Comparison of ENCODE assay signal across 12 cellular contexts in the genomic region with DNA sequence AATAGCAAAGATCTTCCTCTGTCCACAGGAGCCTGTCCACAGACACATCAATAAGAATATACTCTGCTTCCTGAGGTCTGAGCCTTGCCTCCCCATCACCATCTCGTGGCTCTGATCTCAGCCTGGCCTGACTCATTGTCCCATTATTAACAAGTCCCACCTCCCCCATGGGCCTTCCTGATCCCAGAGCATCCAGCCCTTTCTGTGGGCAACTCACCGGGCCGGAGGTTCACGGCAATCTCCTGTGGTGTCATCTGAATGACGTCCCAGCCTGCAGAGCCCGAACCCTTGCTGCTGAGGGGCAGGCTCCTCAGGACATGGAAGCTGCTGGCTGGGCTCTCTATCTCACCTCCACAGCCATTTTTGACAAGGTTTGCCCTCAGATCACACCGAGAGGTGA. TPM values are rescaled to one million over a fixed set of nuclear protein-coding genes. Genes with fewer than 3 reads are reported as not detected.
DNase-seq lines count a peak whose midpoint lies in the region; ATAC-seq and TF ChIP-seq lines count a peak whose summit lies in the region.
"Had no signal": no experiment of that assay in that cellular context is flagged by ENCODE, and none has a peak within 500 bp of the region (broad histone marks: within the 10 kb centered on the region; RNA-seq: fewer than 3 reads in every experiment).

No MANE protein-coding gene starts in this region.

- intact Hi-C loops in thyroid gland (cut with DNase I): no loop called here

- DNase-seq in HK-2 (ENCODE audit: unreplicated experiment) (peak; percentile 92), chondrocyte (ENCODE audit: low spot score) (no peak), kidney tubule cell (ENCODE audit: low spot score) (peak; percentile 92), thyroid gland (no peak), NCI-H1436 (lab: John Stamatoyannopoulos, UW) (no peak), ecto neural progenitor cell (ENCODE audit: low spot score) (no peak)
- DNase-seq: effector memory CD4-positive, alpha-beta T cell; GDM1; Kasumi-1; naive B cell had no signal

- no peaks in the 10 kb centered on the region for H3K27me3 Mint-ChIP-seq in chondrocyte (ENCODE audit: low read depth)

- H3K36me3 ChIP-seq in thyroid gland: no peaks in the 10 kb centered on the region

- H3K27ac ChIP-seq in thyroid gland: peak overlapping the region in 2 of 3 donors; percentile 67

- H3K9me3 Mint-ChIP-seq in chondrocyte (ENCODE audit: low read depth): peaks cover 7% of the 10 kb centered on the region
- H3K9me3 Mint-ChIP-seq: activated T-helper 1 cell treated with anti-CD3 and anti-CD28 coated beads, Interleukin-12 subunit alpha, Interleukin-12 subunit beta, Interleukin-2, Interleukin-4 antibody, amounts not matched to agents 30 ng/mL and 10 ng/mL and 1 ng/mL, durations not matched to agents 14 hours and 24 hours and 36 hours had no signal

- no peak for ATAC-seq in GM21447 (IDR thresholded peaks at IDR 0.05; ENCODE audit: unreplicated experiment)

- TF ChIP-seq POLR2A in thyroid gland (IDR thresholded peaks at IDR 0.05): no peak

- no peaks in the 10 kb centered on the region for H3K27me3 ChIP-seq in thyroid gland

- peaks cover 7 to 27% of the 10 kb centered on the region in 2 donors for H3K4me1 ChIP-seq in thyroid gland

- peaks cover 24% of the 10 kb centered on the region for H3K36me3 Mint-ChIP-seq in chondrocyte (ENCODE audit: low read depth)
- H3K36me3 Mint-ChIP-seq: naive B cell had no signal

- H3K4me3 ChIP-seq in thyroid gland (replicated peaks in 1 of 3): no peak overlapping the region

- TF ChIP-seq CTCF in chondrocyte (IDR thresholded peaks at IDR 0.05) (no peak), thyroid gland (IDR thresholded peaks at IDR 0.05) (no peak)

- H3K9me3 ChIP-seq in thyroid gland: no peaks in the 10 kb centered on the region

- peaks cover 77% of the 10 kb centered on the region for H3K4me1 Mint-ChIP-seq in chondrocyte (ENCODE audit: low read depth)
- H3K4me1 Mint-ChIP-seq: naive B cell had no signal

- H3K4me3 Mint-ChIP-seq in chondrocyte (ENCODE audit: unreplicated experiment): peak overlapping the region; percentile 0
- H3K4me3 Mint-ChIP-seq: activated T-helper 1 cell treated with anti-CD3 and anti-CD28 coated beads, Interleukin-12 subunit alpha, Interleukin-12 subunit beta, Interleukin-2, Interleukin-4 antibody, amounts not matched to agents 30 ng/mL and 10 ng/mL and 1 ng/mL, durations not matched to agents 14 hours and 24 hours and 36 hours; naive B cell had no signal

- H3K27ac Mint-ChIP-seq in chondrocyte (ENCODE audit: unreplicated experiment): peak overlapping the region; percentile 92
- H3K27ac Mint-ChIP-seq: activated T-helper 1 cell treated with anti-CD3 and anti-CD28 coated beads, Interleukin-12 subunit alpha, Interleukin-12 subunit beta, Interleukin-2, Interleukin-4 antibody, amounts not matched to agents 30 ng/mL and 10 ng/mL and 1 ng/mL, durations not matched to agents 14 hours and 24 hours and 36 hours; naive B cell had no signal

- WGBS in thyroid gland, 2 donors: 73 to 78% methylated on average over 7 of the region's 7 CpGs

RNA-seq across cellular contexts. Expression of a gene that starts 28.1 kb away (rescaled TPM):
- total RNA-seq in chondrocyte (498 to 625 TPM (median 501 TPM) in 3 replicates), thyroid gland (100 to 1,000 TPM in 3 of 4 donors, 10 to 100 TPM in 1; 79.2 to 122 (median 110) TPM)

Comparison
In these comparisons a context has a peak if more than half of its experiments do, and no peak if none do; other contexts are left out.
1. DNase-seq: peak in HK-2 (single experiment) and kidney tubule cell (single experiment); none in chondrocyte (single experiment), thyroid gland (0 of 2), NCI-H1436 (single experiment) and ecto neural progenitor cell (single experiment).